1 cellular context compared by ENCODE assay signal in the genomic region with DNA sequence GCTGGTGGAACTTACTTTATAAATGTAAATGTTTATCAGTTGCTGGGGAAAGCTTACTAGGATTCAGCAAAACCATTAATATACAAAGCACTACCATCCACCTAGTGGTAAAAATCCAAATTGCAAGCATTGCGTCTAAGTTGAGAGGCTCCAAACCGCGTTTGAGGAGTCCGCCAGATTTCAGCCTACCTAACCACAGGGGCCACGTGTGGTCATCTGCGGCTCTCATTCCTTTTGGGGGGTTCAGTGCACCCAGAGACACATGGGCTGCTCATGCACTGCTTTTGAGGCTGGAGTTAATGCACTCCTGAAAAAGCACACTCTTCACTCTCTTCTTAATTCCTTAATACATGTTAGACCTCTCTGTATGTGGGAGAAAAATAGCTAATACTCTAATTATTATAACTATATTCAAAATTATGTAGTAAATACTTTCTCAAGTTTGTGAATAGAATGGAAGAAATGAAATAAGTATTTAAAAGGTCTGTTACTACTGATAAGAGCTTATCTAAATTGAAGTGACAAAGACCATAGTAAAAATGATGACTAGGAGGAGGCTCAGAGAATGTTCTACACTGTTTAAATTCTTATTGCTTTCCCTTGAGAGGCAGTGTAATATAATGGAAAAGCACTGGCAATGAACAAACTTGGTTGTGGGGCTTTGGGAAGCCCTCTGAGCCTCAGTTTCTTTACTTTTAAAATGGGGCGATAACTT.
TF ChIP-seq lines count a peak whose summit lies in the region.

No MANE protein-coding gene starts in this region.

TF ChIP-seq in HepG2, 621 proteins besides CTCF, POLR2A, EP300 and RAD21 (continued from another document):
- peak; percentile 87 for TF ChIP-seq TEAD3 (CRISPR knock-in tag; optimal IDR thresholded peaks at IDR 0.05; ENCODE audit: borderline replicate concordance)
- no peak for TF ChIP-seq MLLT10 (CRISPR knock-in tag; IDR thresholded peaks at IDR 0.05)
- no peak for TF ChIP-seq BHLHE40 (IDR thresholded peaks at IDR 0.05; ENCODE audit: low read length)
- TF ChIP-seq ZNF850 (CRISPR knock-in tag; conservative IDR thresholded peaks at IDR 0.05) = no peak
- TF ChIP-seq, protein P1, sequence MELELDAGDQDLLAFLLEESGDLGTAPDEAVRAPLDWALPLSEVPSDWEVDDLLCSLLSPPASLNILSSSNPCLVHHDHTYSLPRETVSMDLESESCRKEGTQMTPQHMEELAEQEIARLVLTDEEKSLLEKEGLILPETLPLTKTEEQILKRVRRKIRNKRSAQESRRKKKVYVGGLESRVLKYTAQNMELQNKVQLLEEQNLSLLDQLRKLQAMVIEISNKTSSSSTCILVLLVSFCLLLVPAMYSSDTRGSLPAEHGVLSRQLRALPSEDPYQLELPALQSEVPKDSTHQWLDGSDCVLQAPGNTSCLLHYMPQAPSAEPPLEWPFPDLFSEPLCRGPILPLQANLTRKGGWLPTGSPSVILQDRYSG (CRISPR knock-in tag; IDR thresholded peaks at IDR 0.05) = 0 out of 2 replicates have a peak, but pooled peaks have one; percentile 31
- no peak for TF ChIP-seq CEBPG (CRISPR knock-in tag; IDR thresholded peaks at IDR 0.05)
- TF ChIP-seq MAFK (conservative IDR thresholded peaks at IDR 0.05 in 1 of 2, IDR thresholded peaks at IDR 0.05 in 1 of 2; ENCODE audit: low read length in 2 of 2) = 0 out of 4 replicates have a peak, but pooled peaks of 1 of the 2 experiments have one; percentile 0
- no peak for TF ChIP-seq ZNF737 (CRISPR knock-in tag; IDR thresholded peaks at IDR 0.05; ENCODE audit: borderline replicate concordance)
- TF ChIP-seq ZNF678 (CRISPR knock-in tag; IDR thresholded peaks at IDR 0.05) = no peak
- TF ChIP-seq ZFP1 (CRISPR knock-in tag; IDR thresholded peaks at IDR 0.05) = no peak
- no peak for TF ChIP-seq DPF2 (CRISPR knock-in tag; IDR thresholded peaks at IDR 0.05; ENCODE audit: borderline replicate concordance, low read depth)
- no peak for TF ChIP-seq SYNCRIP (IDR thresholded peaks at IDR 0.05; ENCODE audit: insufficient read depth, low read depth, low read length)
- no peak for TF ChIP-seq NKX3-1 (CRISPR knock-in tag; IDR thresholded peaks at IDR 0.05)
- TF ChIP-seq ELF3 (CRISPR knock-in tag; IDR thresholded peaks at IDR 0.05) = no peak
- no peak for TF ChIP-seq ZNF746 (CRISPR knock-in tag; IDR thresholded peaks at IDR 0.05)
- no peak for TF ChIP-seq HCFC1 (IDR thresholded peaks at IDR 0.05; ENCODE audit: low read depth, low read length)
- TF ChIP-seq, protein P2, sequence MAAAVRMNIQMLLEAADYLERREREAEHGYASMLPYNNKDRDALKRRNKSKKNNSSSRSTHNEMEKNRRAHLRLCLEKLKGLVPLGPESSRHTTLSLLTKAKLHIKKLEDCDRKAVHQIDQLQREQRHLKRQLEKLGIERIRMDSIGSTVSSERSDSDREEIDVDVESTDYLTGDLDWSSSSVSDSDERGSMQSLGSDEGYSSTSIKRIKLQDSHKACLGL (CRISPR knock-in tag; IDR thresholded peaks at IDR 0.05) = no peak
- TF ChIP-seq MIXL1 (CRISPR knock-in tag; IDR thresholded peaks at IDR 0.05) = 0 out of 2 replicates have a peak, but pooled peaks have one; percentile 32
- no peak for TF ChIP-seq ZKSCAN1 (IDR thresholded peaks at IDR 0.05; ENCODE audit: low read length)
- no peak for TF ChIP-seq ZNF75D (CRISPR knock-in tag; IDR thresholded peaks at IDR 0.05; ENCODE audit: borderline replicate concordance)
- TF ChIP-seq ZNF224 (CRISPR knock-in tag; IDR thresholded peaks at IDR 0.05) = no peak
- TF ChIP-seq STAG1 (CRISPR knock-in tag; IDR thresholded peaks at IDR 0.05) = peak; percentile 60
- TF ChIP-seq ZNF260 (CRISPR knock-in tag; IDR thresholded peaks at IDR 0.05; ENCODE audit: borderline replicate concordance, low read depth) = no peak
TF ChIP-seq in HepG2: peak in this region for 5.
